ENCODE assay signal across 32 cellular contexts in the genomic region with DNA sequence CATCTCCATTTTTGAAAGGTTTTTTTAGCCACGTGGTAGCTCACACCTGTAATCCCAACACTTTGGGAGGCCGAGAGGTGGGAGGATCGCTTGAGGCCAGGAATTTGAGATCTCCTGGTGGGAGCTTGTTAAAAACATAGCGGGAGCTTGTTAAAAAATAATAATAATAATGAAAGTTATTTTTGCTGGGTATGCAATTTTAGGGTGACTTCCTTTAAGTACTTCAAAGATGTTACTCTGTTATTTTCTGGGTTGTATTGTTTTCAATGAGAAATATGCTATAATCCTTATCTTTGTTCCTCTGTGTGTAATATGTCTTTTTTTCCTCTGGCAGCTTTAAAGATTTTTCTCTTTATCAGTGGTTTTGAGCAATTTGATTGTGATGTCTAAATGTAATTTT.
"Had no signal": no experiment of that assay in that cellular context is flagged by ENCODE, and none has a peak within 500 bp of the region (broad histone marks: within the 10 kb centered on the region; RNA-seq: fewer than 3 reads in every experiment).

No MANE protein-coding gene starts in this region.

- FAIRE-seq: endothelial cell of umbilical vein had no signal

- H3K36me3 Mint-ChIP-seq: activated naive CD4-positive, alpha-beta T cell treated with anti-CD3 and anti-CD28 coated beads, Interleukin-2, amount 50 U/mL, for 72 hours had no signal

- H3K27me3 Mint-ChIP-seq: activated CD4-positive, alpha-beta memory T cell treated with anti-CD3 and anti-CD28 coated beads for 36 hours; activated CD4-positive, alpha-beta T cell treated with anti-CD3 and anti-CD28 coated beads for 36 hours; activated CD4-positive, alpha-beta T cell treated with anti-CD3 and anti-CD28 coated beads, Interleukin-2, amount 10 ng/mL, durations not matched to agents 24 days and 14 days; activated CD8-positive, alpha-beta memory T cell treated with anti-CD3 and anti-CD28 coated beads, Interleukin-2, amount 10 ng/mL, durations not matched to agents 7 days and 5 days; activated naive CD8-positive, alpha-beta T cell treated with anti-CD3 and anti-CD28 coated beads, Interleukin-2, amount 10 ng/mL, durations not matched to agents 7 days and 5 days; activated T-cell treated with anti-CD3 and anti-CD28 coated beads, Interleukin-2, amount 50 U/mL, for 24 hours; activated T-helper 17 cell treated with anti-CD3 and anti-CD28 coated beads, Interleukin-2, amount 50 U/mL, for 72 hours; brain; T-cell had no signal

- H3K27ac ChIP-seq: ascending aorta, breast epithelium, cardiac muscle cell, colonic mucosa, epithelial cell of prostate, esophagus squamous epithelium, gastroesophageal sphincter, heart right ventricle had no signal

- H3K4me3 ChIP-seq: ascending aorta, breast epithelium, cardiac muscle cell, colonic mucosa, esophagus squamous epithelium, gastroesophageal sphincter, heart right ventricle had no signal

- H3K4me3 Mint-ChIP-seq: activated CD4-positive, alpha-beta memory T cell treated with anti-CD3 and anti-CD28 coated beads for 36 hours; activated CD4-positive, alpha-beta T cell treated with anti-CD3 and anti-CD28 coated beads for 36 hours; activated CD4-positive, alpha-beta T cell treated with anti-CD3 and anti-CD28 coated beads, Interleukin-2, amount 10 ng/mL, durations not matched to agents 24 days and 14 days; activated CD8-positive, alpha-beta memory T cell treated with anti-CD3 and anti-CD28 coated beads, Interleukin-2, amount 10 ng/mL, durations not matched to agents 7 days and 5 days; activated CD8-positive, alpha-beta T cell treated with anti-CD3 and anti-CD28 coated beads, Interleukin-2, amount 10 ng/mL, durations not matched to agents 7 days and 5 days; activated naive CD8-positive, alpha-beta T cell treated with anti-CD3 and anti-CD28 coated beads, Interleukin-2, amount 10 ng/mL, durations not matched to agents 7 days and 5 days; activated T-cell treated with anti-CD3 and anti-CD28 coated beads, Interleukin-2, amount 50 U/mL, for 24 hours; activated T-helper 17 cell treated with anti-CD3 and anti-CD28 coated beads, Interleukin-2, amount 50 U/mL, for 72 hours; brain; T-cell; T-helper 1 cell treated with Interleukin-12 subunit alpha and Interleukin-12 subunit beta and Interleukin-4 antibody, amounts not matched to agents 30 μg/mL and 1 μg/mL, for 36 hours had no signal

- H3K4me1 ChIP-seq: ascending aorta, breast epithelium, colonic mucosa, esophagus squamous epithelium, gastroesophageal sphincter had no signal

- H3K27ac Mint-ChIP-seq: activated CD4-positive, alpha-beta memory T cell treated with anti-CD3 and anti-CD28 coated beads for 36 hours; activated CD4-positive, alpha-beta T cell treated with anti-CD3 and anti-CD28 coated beads for 36 hours; activated CD4-positive, alpha-beta T cell treated with anti-CD3 and anti-CD28 coated beads, Interleukin-2, amount 10 ng/mL, durations not matched to agents 24 days and 14 days; activated CD8-positive, alpha-beta memory T cell treated with anti-CD3 and anti-CD28 coated beads, Interleukin-2, amount 10 ng/mL, durations not matched to agents 7 days and 5 days; activated CD8-positive, alpha-beta T cell treated with anti-CD3 and anti-CD28 coated beads, Interleukin-2, amount 10 ng/mL, durations not matched to agents 7 days and 5 days; activated naive CD4-positive, alpha-beta T cell treated with anti-CD3 and anti-CD28 coated beads, Interleukin-2, amount 50 U/mL, for 72 hours; activated naive CD8-positive, alpha-beta T cell treated with anti-CD3 and anti-CD28 coated beads, Interleukin-2, amount 10 ng/mL, durations not matched to agents 7 days and 5 days; activated T-cell treated with anti-CD3 and anti-CD28 coated beads, Interleukin-2, amount 50 U/mL, for 24 hours; activated T-helper 17 cell treated with anti-CD3 and anti-CD28 coated beads, Interleukin-2, amount 50 U/mL, for 72 hours; brain; T-cell; T-helper 1 cell treated with Interleukin-12 subunit alpha and Interleukin-12 subunit beta and Interleukin-4 antibody, amounts not matched to agents 30 μg/mL and 1 μg/mL, for 36 hours had no signal

- H3K9me3 Mint-ChIP-seq: activated CD4-positive, alpha-beta memory T cell treated with anti-CD3 and anti-CD28 coated beads for 36 hours; activated CD4-positive, alpha-beta T cell treated with anti-CD3 and anti-CD28 coated beads, Interleukin-2, amount 10 ng/mL, durations not matched to agents 24 days and 14 days; activated T-helper 17 cell treated with anti-CD3 and anti-CD28 coated beads, Interleukin-2, amount 50 U/mL, for 72 hours; T-helper 1 cell treated with Interleukin-12 subunit alpha and Interleukin-12 subunit beta and Interleukin-4 antibody, amounts not matched to agents 30 μg/mL and 1 μg/mL, for 36 hours had no signal

- H3K9me3 ChIP-seq: breast epithelium, colonic mucosa, esophagus squamous epithelium, gastroesophageal sphincter had no signal

- H3K4me1 Mint-ChIP-seq: activated CD8-positive, alpha-beta memory T cell treated with anti-CD3 and anti-CD28 coated beads, Interleukin-2, amount 10 ng/mL, durations not matched to agents 7 days and 5 days had no signal

- DNase-seq: activated CD4-positive, alpha-beta memory T cell treated with anti-CD3 and anti-CD28 coated beads for 36 hours; activated CD4-positive, alpha-beta T cell treated with anti-CD3 and anti-CD28 coated beads for 36 hours; activated CD4-positive, alpha-beta T cell treated with anti-CD3 and anti-CD28 coated beads, Interleukin-2, amount 10 ng/mL, durations not matched to agents 24 days and 14 days; activated CD4-positive, CD25-positive, alpha-beta regulatory T cell; activated CD4-positive, CD25-positive, alpha-beta regulatory T cell treated with anti-CD3 and anti-CD28 coated beads, Interleukin-2, amount 50 U/mL, for 72 hours; activated CD8-positive, alpha-beta memory T cell treated with anti-CD3 and anti-CD28 coated beads, Interleukin-2, amount 10 ng/mL, durations not matched to agents 7 days and 5 days; activated CD8-positive, alpha-beta memory T cell treated with anti-CD3 and anti-CD28 coated beads, Interleukin-2, amount 50 U/mL, for 4 hours; activated CD8-positive, alpha-beta T cell treated with anti-CD3 and anti-CD28 coated beads, Interleukin-2, amount 10 ng/mL, durations not matched to agents 7 days and 5 days; activated effector memory CD4-positive, alpha-beta T cell treated with Interleukin-2 at 50 U/mL for 16 hours; activated gamma-delta T cell treated with Interleukin-2 at 50 U/mL for 16 hours; activated naive CD4-positive, alpha-beta T cell treated with Interleukin-2 at 50 U/mL for 16 hours; activated naive CD8-positive, alpha-beta T cell treated with anti-CD3 and anti-CD28 coated beads, Interleukin-2, amount 10 ng/mL, durations not matched to agents 7 days and 5 days; activated T-cell treated with anti-CD3 and anti-CD28 coated beads, Interleukin-2, amount 50 U/mL, for 24 hours; central memory CD4-positive, alpha-beta T cell; cerebellar nuclear complex; colonic mucosa; effector CD8-positive, alpha-beta T cell; esophagus squamous epithelium; foreskin melanocyte; heart right ventricle; T-cell; T-helper 9 cell had no signal

- H3K27me3 ChIP-seq: ascending aorta, breast epithelium, cardiac muscle cell, colonic mucosa, esophagus squamous epithelium, gastroesophageal sphincter, heart right ventricle had no signal

- ATAC-seq: activated CD4-positive, alpha-beta T cell treated with anti-CD3 and anti-CD28 coated beads for 36 hours; activated CD8-positive, alpha-beta memory T cell treated with anti-CD3 and anti-CD28 coated beads, Interleukin-2, amount 10 ng/mL, durations not matched to agents 7 days and 5 days; activated CD8-positive, alpha-beta T cell treated with anti-CD3 and anti-CD28 coated beads, Interleukin-2, amount 10 ng/mL, durations not matched to agents 7 days and 5 days; activated naive CD4-positive, alpha-beta T cell treated with anti-CD3 and anti-CD28 coated beads, Interleukin-2, amount 50 U/mL, for 72 hours; activated T-helper 17 cell treated with anti-CD3 and anti-CD28 coated beads, Interleukin-2, amount 50 U/mL, for 72 hours; gastroesophageal sphincter; heart right ventricle; T-cell had no signal

- H3K36me3 ChIP-seq: ascending aorta, breast epithelium, cardiac muscle cell, colonic mucosa, esophagus squamous epithelium, gastroesophageal sphincter, heart right ventricle had no signal
